ENCODE assay signal across 1 cellular context in genomic region chr7:2628137-2628482, GRCh38.
TF ChIP-seq lines count a peak whose summit lies in the region.

No MANE protein-coding gene starts in this region.

TF ChIP-seq in HepG2, 621 proteins besides CTCF, POLR2A, EP300 and RAD21 (continued from another document and continues in another):
- no peak for TF ChIP-seq ZBTB14 (CRISPR knock-in tag; IDR thresholded peaks at IDR 0.05)
- no peak for TF ChIP-seq E2F1 (CRISPR knock-in tag; IDR thresholded peaks at IDR 0.05)
- peak; percentile 51 for TF ChIP-seq HMG20A (CRISPR knock-in tag; IDR thresholded peaks at IDR 0.05; ENCODE audit: borderline replicate concordance)
- TF ChIP-seq RCOR2 (CRISPR knock-in tag; IDR thresholded peaks at IDR 0.05) = peak; percentile 36
- peak; percentile 70; the same call in 1 of the 2 replicates for TF ChIP-seq ARID5B (CRISPR knock-in tag; IDR thresholded peaks at IDR 0.05)
- no peak for TF ChIP-seq ZBTB7B (CRISPR knock-in tag; IDR thresholded peaks at IDR 0.05)
- 0 out of 2 replicates have a peak, but pooled peaks have one; percentile 36 for TF ChIP-seq GFI1 (CRISPR knock-in tag; IDR thresholded peaks at IDR 0.05; ENCODE audit: borderline replicate concordance)
- peak; percentile 25 for TF ChIP-seq TEAD3 (CRISPR knock-in tag; optimal IDR thresholded peaks at IDR 0.05; ENCODE audit: borderline replicate concordance)
- TF ChIP-seq MTA1 (CRISPR knock-in tag; IDR thresholded peaks at IDR 0.05; ENCODE audit: borderline replicate concordance) = no peak
- TF ChIP-seq HDAC2 (CRISPR knock-in tag; IDR thresholded peaks at IDR 0.05) = peak; percentile 46; the same call in 1 of the 2 replicates
- no peak for TF ChIP-seq BRCA1 (CRISPR knock-in tag; IDR thresholded peaks at IDR 0.05)
- TF ChIP-seq DZIP1 (CRISPR knock-in tag; IDR thresholded peaks at IDR 0.05) = no peak
- no peak for TF ChIP-seq NR2F6 (IDR thresholded peaks at IDR 0.05)
- TF ChIP-seq NR2F6 (CRISPR knock-in tag; IDR thresholded peaks at IDR 0.05) = peak; percentile 37; the same call in 1 of the 2 replicates
- TF ChIP-seq ELF1 (CRISPR knock-in tag; IDR thresholded peaks at IDR 0.05) = peak; percentile 40; the same call in 1 of the 2 replicates
- peak; percentile 76; the same call in 1 of the 2 replicates for TF ChIP-seq ZSCAN21 (CRISPR knock-in tag; IDR thresholded peaks at IDR 0.05; ENCODE audit: borderline replicate concordance)
- TF ChIP-seq ZFP1 (CRISPR knock-in tag; IDR thresholded peaks at IDR 0.05) = no peak
- TF ChIP-seq ZNF383 (CRISPR knock-in tag; IDR thresholded peaks at IDR 0.05; ENCODE audit: borderline replicate concordance) = no peak
- no peak for TF ChIP-seq ZNF572 (CRISPR knock-in tag; IDR thresholded peaks at IDR 0.05)
- TF ChIP-seq ZNF607 (CRISPR knock-in tag; IDR thresholded peaks at IDR 0.05; ENCODE audit: borderline replicate concordance) = no peak
- TF ChIP-seq FOXP1 (IDR thresholded peaks at IDR 0.05) = no peak
- TF ChIP-seq FOXP1 (CRISPR knock-in tag; IDR thresholded peaks at IDR 0.05) = peak; percentile 26; the same call in 1 of the 2 replicates
- TF ChIP-seq CREM (IDR thresholded peaks at IDR 0.05) = 0 out of 2 replicates have a peak, but pooled peaks have one; percentile 18
- no peak for TF ChIP-seq CREM (CRISPR knock-in tag; IDR thresholded peaks at IDR 0.05)
- no peak for TF ChIP-seq IKZF1 (IDR thresholded peaks at IDR 0.05)
- peak; percentile 89 for TF ChIP-seq ELF3 (CRISPR knock-in tag; IDR thresholded peaks at IDR 0.05)
- TF ChIP-seq FOXM1 (CRISPR knock-in tag; IDR thresholded peaks at IDR 0.05) = no peak
- 0 out of 2 replicates have a peak, but pooled peaks have one; percentile 12 for TF ChIP-seq TBX2 (CRISPR knock-in tag; IDR thresholded peaks at IDR 0.05; ENCODE audit: borderline replicate concordance)
- TF ChIP-seq SYNCRIP (IDR thresholded peaks at IDR 0.05; ENCODE audit: insufficient read depth, low read depth, low read length) = no peak
- TF ChIP-seq SOX13 (IDR thresholded peaks at IDR 0.05) = peak; percentile 54; the same call in 1 of the 2 replicates
- TF ChIP-seq SOX13 (CRISPR knock-in tag; conservative IDR thresholded peaks at IDR 0.05 in 1 of 2, IDR thresholded peaks at IDR 0.05 in 1 of 2) = peak in 1 of 2 experiments; percentile 93; a peak in 2 of 4 replicates
- TF ChIP-seq NR0B2 (CRISPR knock-in tag; IDR thresholded peaks at IDR 0.05) = no peak
- peak; percentile 58; the same call in 1 of the 2 replicates for TF ChIP-seq PAXIP1 (CRISPR knock-in tag; conservative IDR thresholded peaks at IDR 0.05)
- no peak for TF ChIP-seq ZKSCAN5 (CRISPR knock-in tag; IDR thresholded peaks at IDR 0.05)
- TF ChIP-seq ZNF790 (CRISPR knock-in tag; IDR thresholded peaks at IDR 0.05; ENCODE audit: borderline replicate concordance) = no peak
- TF ChIP-seq ZFY (CRISPR knock-in tag; IDR thresholded peaks at IDR 0.05) = peak; percentile 28; the same call in 1 of the 2 replicates
- TF ChIP-seq FOXC1 (CRISPR knock-in tag; IDR thresholded peaks at IDR 0.05; ENCODE audit: borderline replicate concordance) = no peak
- no peak for TF ChIP-seq SNAI1 (CRISPR knock-in tag; IDR thresholded peaks at IDR 0.05; ENCODE audit: borderline replicate concordance)
- 0 out of 2 replicates have a peak, but pooled peaks have one; percentile 51 for TF ChIP-seq ZBTB34 (CRISPR knock-in tag; IDR thresholded peaks at IDR 0.05)
- peak; percentile 61; the same call in 1 of the 2 replicates for TF ChIP-seq NCOA2 (CRISPR knock-in tag; IDR thresholded peaks at IDR 0.05)
- peak; percentile 55; the same call in 1 of the 2 replicates for TF ChIP-seq BCL6 (CRISPR knock-in tag; IDR thresholded peaks at IDR 0.05)
- 0 out of 2 replicates have a peak, but pooled peaks have one; percentile 30 for TF ChIP-seq ZBTB10 (CRISPR knock-in tag; IDR thresholded peaks at IDR 0.05; ENCODE audit: borderline replicate concordance)
- 0 out of 2 replicates have a peak, but pooled peaks have one; percentile 19 for TF ChIP-seq ZFX (CRISPR knock-in tag; IDR thresholded peaks at IDR 0.05; ENCODE audit: low read depth)
- no peak for TF ChIP-seq ZBTB20 (CRISPR knock-in tag; IDR thresholded peaks at IDR 0.05; ENCODE audit: borderline replicate concordance, low read depth)
- peak; percentile 53 for TF ChIP-seq RARA (CRISPR knock-in tag; IDR thresholded peaks at IDR 0.05)
- peak; percentile 69 for TF ChIP-seq SAP130 (CRISPR knock-in tag; IDR thresholded peaks at IDR 0.05; ENCODE audit: low read depth)
